7 cellular contexts compared by ENCODE assay signal in genomic region chr1:117312453-117313138, GRCh38. TPM values are rescaled to one million over a fixed set of nuclear protein-coding genes. Genes with fewer than 3 reads are reported as not detected.
DNase-seq lines count a peak whose midpoint lies in the region; TF ChIP-seq lines count a peak whose summit lies in the region.

No MANE protein-coding gene starts in this region.

- no peak overlapping the region for H3K4me3 Mint-ChIP-seq in progenitor cell of endocrine pancreas (ENCODE audit: low read depth)

- TF ChIP-seq CTCF in GM12864 (IDR thresholded peaks at IDR 0.05; ENCODE audit: low read depth, low read length, missing control alignments): peak; percentile 67
- peak; percentile 74 for TF ChIP-seq CTCF in LNCAP (IDR thresholded peaks at IDR 0.05)
- TF ChIP-seq CTCF in choroid plexus epithelial cell (conservative IDR thresholded peaks at IDR 0.05; ENCODE audit: low read depth, low read length): peak; percentile 76
- TF ChIP-seq CTCF in progenitor cell of endocrine pancreas (IDR thresholded peaks at IDR 0.05; ENCODE audit: unreplicated experiment): peak; percentile 23

- H3K36me3 Mint-ChIP-seq in progenitor cell of endocrine pancreas (ENCODE audit: insufficient read depth): no peaks in the 10 kb centered on the region

- peak; percentile 16 for DNase-seq in GM12864 (ENCODE audit: low read depth)
- peak; percentile 76 for DNase-seq in choroid plexus epithelial cell (ENCODE audit: low read depth)
- no peak for DNase-seq in progenitor cell of endocrine pancreas (ENCODE audit: low spot score, unreplicated experiment)
- DNase-seq in NCI-H2196 treated with DMSO at 0.1 percent for 48 hours (lab: John Stamatoyannopoulos, UW; ENCODE audit: unreplicated experiment): no peak
- no peak for DNase-seq in activated CD8-positive, alpha-beta memory T cell treated with anti-CD3 and anti-CD28 coated beads, Interleukin-2, amount 50 U/mL, for 4 hours
- DNase-seq in activated naive CD4-positive, alpha-beta T cell (lab: John Stamatoyannopoulos, UW): no peak

- H3K4me3 ChIP-seq in GM12864 (ENCODE audit: low read depth, low read length) (no peak overlapping the region), choroid plexus epithelial cell (ENCODE audit: low read depth, low read length) (no peak overlapping the region)

- H3K27ac Mint-ChIP-seq in progenitor cell of endocrine pancreas: no peak overlapping the region

- no peaks in the 10 kb centered on the region for H3K9me3 Mint-ChIP-seq in progenitor cell of endocrine pancreas (ENCODE audit: low read depth)

- peaks cover 7% of the 10 kb centered on the region for H3K4me1 Mint-ChIP-seq in progenitor cell of endocrine pancreas (ENCODE audit: low read depth)

- H3K27me3 Mint-ChIP-seq in progenitor cell of endocrine pancreas: peaks cover 9% of the 10 kb centered on the region

RNA-seq across cellular contexts. Expression of gene MAN1A2, which starts 54.7 kb away (rescaled TPM):
- total RNA-seq in progenitor cell of endocrine pancreas: 66.5 and 67.7 TPM in 2 replicates

Comparison
In these comparisons a context has a peak if more than half of its experiments do, and no peak if none do; other contexts are left out.
1. DNase-seq: peak in GM12864 (single experiment) and choroid plexus epithelial cell (single experiment); none in progenitor cell of endocrine pancreas (single experiment), NCI-H2196 treated with DMSO at 0.1 percent for 48 hours (single experiment), activated CD8-positive, alpha-beta memory T cell treated with anti-CD3 and anti-CD28 coated beads, Interleukin-2, amount 50 U/mL, for 4 hours (single experiment) and activated naive CD4-positive, alpha-beta T cell (0 of 4).
2. CTCF ChIP-seq: peak in every context shown above with its lines; median percentile 76 in choroid plexus epithelial cell; 74 in LNCAP; 67 in GM12864; 23 in progenitor cell of endocrine pancreas.